1 cellular context compared by ENCODE assay signal in the genomic region with DNA sequence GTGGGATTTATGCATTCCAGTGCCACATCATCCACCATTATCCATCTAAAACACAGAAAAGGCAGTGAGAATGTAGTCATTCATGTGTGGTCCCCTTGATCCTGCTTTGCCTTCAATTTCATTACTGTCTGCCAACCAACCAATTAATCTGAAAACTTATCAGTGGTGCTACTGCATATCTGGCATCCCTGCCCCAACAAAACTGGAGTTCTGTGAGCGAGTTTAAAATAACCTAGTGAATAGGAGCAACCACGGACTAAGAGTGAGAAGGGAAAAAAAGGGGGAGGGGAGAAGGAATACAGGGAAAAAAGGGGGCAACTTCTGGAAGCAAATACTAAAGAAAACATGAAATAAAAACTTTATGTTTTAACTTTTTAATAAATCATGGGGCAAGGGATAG.
TF ChIP-seq lines count a peak whose summit lies in the region.

No MANE protein-coding gene starts in this region.

TF ChIP-seq in HepG2, 621 proteins besides CTCF, POLR2A, EP300 and RAD21 (continued from another document):
- no peak for TF ChIP-seq ZBTB38 (CRISPR knock-in tag; IDR thresholded peaks at IDR 0.05)
- TF ChIP-seq ZNF501 (CRISPR knock-in tag; IDR thresholded peaks at IDR 0.05), result no peak
- no peak for TF ChIP-seq MIXL1 (CRISPR knock-in tag; IDR thresholded peaks at IDR 0.05)
- no peak for TF ChIP-seq RFX3 (CRISPR knock-in tag; IDR thresholded peaks at IDR 0.05)
- TF ChIP-seq ZNF788 (CRISPR knock-in tag; IDR thresholded peaks at IDR 0.05; ENCODE audit: borderline replicate concordance), result no peak
